In genomic region chr11:57095896-57096295, GRCh38 we compare ENCODE assay signal across 27 cellular contexts.
"Had no signal": no experiment of that assay in that cellular context is flagged by ENCODE, and none has a peak within 500 bp of the region (broad histone marks: within the 10 kb centered on the region; RNA-seq: fewer than 3 reads in every experiment).

No MANE protein-coding gene starts in this region.

- DNase-seq: activated B cell treated with CpG ODN at 0.5 μM for 24 hours; activated CD4-positive, alpha-beta T cell treated with anti-CD3 and anti-CD28 coated beads for 48 hours; activated CD4-positive, alpha-beta T cell treated with anti-CD3 and anti-CD28 coated beads, Interleukin-2, amount 50 U/mL, for 1 hour; activated CD4-positive, alpha-beta T cell treated with anti-CD3 and anti-CD28 coated beads, Interleukin-2, amount 50 U/mL, for 48 hours; activated CD8-positive, alpha-beta memory T cell treated with anti-CD3 and anti-CD28 coated beads for 24 hours; activated CD8-positive, alpha-beta T cell treated with anti-CD3 and anti-CD28 coated beads for 36 hours; activated effector memory CD4-positive, alpha-beta T cell treated with anti-CD3 and anti-CD28 coated beads, Interleukin-2, amount 50 U/mL, for 16 hours; activated naive CD4-positive, alpha-beta T cell treated with anti-CD3 and anti-CD28 coated beads for 36 hours; activated naive CD8-positive, alpha-beta T cell treated with anti-CD3 and anti-CD28 coated beads for 36 hours; activated naive CD8-positive, alpha-beta T cell treated with anti-CD3 and anti-CD28 coated beads, Interleukin-2, amount 50 U/mL, for 24 hours; activated T-cell treated with anti-CD3 and anti-CD28 coated beads, Interleukin-2, amount 50 U/mL, for 4 hours; adrenal gland; amygdala; aorta; body of pancreas; caudate nucleus; cortex of kidney; dermis blood vessel endothelial cell; effector CD4-positive, alpha-beta T cell; effector memory CD8-positive, alpha-beta T cell; erythroblast; heart right ventricle; T-helper 2 cell had no signal

- H3K27ac ChIP-seq: adrenal gland, body of pancreas, esophagus muscularis mucosa, foreskin keratinocyte, gastroesophageal sphincter, heart right ventricle, VCaP had no signal

- H3K4me1 ChIP-seq: adrenal gland, esophagus muscularis mucosa, gastroesophageal sphincter had no signal

- H3K27me3 ChIP-seq: adrenal gland, body of pancreas, heart right ventricle had no signal

- H3K4me3 ChIP-seq: adrenal gland, body of pancreas, esophagus muscularis mucosa, gastroesophageal sphincter, heart right ventricle had no signal

- H3K9me3 ChIP-seq: adrenal gland, body of pancreas, esophagus muscularis mucosa, gastroesophageal sphincter, heart right ventricle had no signal

- H3K36me3 ChIP-seq: adrenal gland, esophagus muscularis mucosa, gastroesophageal sphincter, heart right ventricle had no signal
